In genomic region chr10:26453850-26454249, GRCh38 we compare ENCODE assay signal across 16 cellular contexts. TPM values are rescaled to one million over a fixed set of nuclear protein-coding genes. Genes with fewer than 3 reads are reported as not detected.
"Had no signal": no experiment of that assay in that cellular context is flagged by ENCODE, and none has a peak within 500 bp of the region (broad histone marks: within the 10 kb centered on the region; RNA-seq: fewer than 3 reads in every experiment).

No MANE protein-coding gene starts in this region.

- H3K27me3 ChIP-seq: foreskin keratinocyte, ovary, sigmoid colon, spleen had no signal

- H3K27me3 Mint-ChIP-seq: activated CD8-positive, alpha-beta memory T cell treated with anti-CD3 and anti-CD28 coated beads, Interleukin-2, amount 10 ng/mL, durations not matched to agents 7 days and 5 days; activated naive CD8-positive, alpha-beta T cell had no signal

- DNase-seq: activated CD4-positive, alpha-beta T cell treated with anti-CD3 and anti-CD28 coated beads, Interleukin-2, amount 50 U/mL, for 4 hours; activated CD4-positive, CD25-positive, alpha-beta regulatory T cell treated with anti-CD3 and anti-CD28 coated beads, Interleukin-2, amount 50 U/mL, for 72 hours; activated CD8-positive, alpha-beta memory T cell treated with anti-CD3 and anti-CD28 coated beads, Interleukin-2, amount 10 ng/mL, durations not matched to agents 7 days and 5 days; activated gamma-delta T cell treated with Interleukin-2 at 50 U/mL for 16 hours; activated T-cell treated with anti-CD3 and anti-CD28 coated beads, Interleukin-2, amount 50 U/mL, for 1 hour; amniotic stem cell; central memory CD4-positive, alpha-beta T cell; effector CD8-positive, alpha-beta T cell; foreskin keratinocyte; glutamatergic neuron; ovary; sigmoid colon; spleen; T-helper 1 cell had no signal

- H3K4me3 Mint-ChIP-seq: activated CD8-positive, alpha-beta memory T cell treated with anti-CD3 and anti-CD28 coated beads, Interleukin-2, amount 10 ng/mL, durations not matched to agents 7 days and 5 days had no signal

- H3K27ac Mint-ChIP-seq: activated CD8-positive, alpha-beta memory T cell treated with anti-CD3 and anti-CD28 coated beads, Interleukin-2, amount 10 ng/mL, durations not matched to agents 7 days and 5 days had no signal

- H3K27ac ChIP-seq: foreskin keratinocyte, ovary, sigmoid colon, thoracic aorta had no signal

- H3K36me3 ChIP-seq: ovary, sigmoid colon, thoracic aorta had no signal

- H3K4me1 ChIP-seq: foreskin keratinocyte, sigmoid colon had no signal

- H3K4me3 ChIP-seq: ovary, sigmoid colon, spleen, thoracic aorta had no signal

- ATAC-seq: activated CD8-positive, alpha-beta memory T cell treated with anti-CD3 and anti-CD28 coated beads, Interleukin-2, amount 10 ng/mL, durations not matched to agents 7 days and 5 days; foreskin keratinocyte had no signal

- H3K9me3 ChIP-seq: ovary, sigmoid colon, spleen, thoracic aorta had no signal

RNA-seq across cellular contexts. Expression of gene APBB1IP, which starts 15.7 kb away (rescaled TPM):
- total RNA-seq: foreskin keratinocyte had no signal
- polyA plus RNA-seq: foreskin keratinocyte had no signal
